1 cellular context compared by ENCODE assay signal in the genomic region with DNA sequence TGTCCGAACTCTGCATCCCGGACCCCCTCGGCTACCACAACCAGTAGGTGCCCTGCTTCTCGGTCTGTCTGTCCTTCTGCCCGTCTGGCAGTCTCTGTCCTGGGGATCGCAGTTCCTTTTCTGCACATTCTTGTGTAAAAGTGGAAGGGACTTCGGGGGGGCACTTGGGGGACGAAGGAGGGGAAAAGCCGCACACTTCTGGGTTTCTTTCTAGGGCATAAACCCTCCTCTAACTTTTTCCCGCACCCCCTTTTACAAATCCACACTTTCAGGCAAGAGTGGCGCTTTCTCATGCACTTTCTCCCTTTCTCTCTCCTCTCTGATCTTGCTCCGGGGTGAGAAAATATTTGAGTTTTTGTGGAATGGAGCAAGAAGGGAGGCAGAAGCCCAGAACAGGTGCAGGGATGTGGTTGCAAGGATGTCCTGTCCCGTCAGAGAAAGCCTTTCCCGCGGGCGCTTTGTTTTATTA.
TF ChIP-seq lines count a peak whose summit lies in the region.

No MANE protein-coding gene starts in this region.

TF ChIP-seq in SK-N-SH, 30 proteins besides CTCF, POLR2A, EP300 and RAD21 (continued from another document):
- no peak for TF ChIP-seq TCF12 (IDR thresholded peaks at IDR 0.05)
- TF ChIP-seq, protein P1, sequence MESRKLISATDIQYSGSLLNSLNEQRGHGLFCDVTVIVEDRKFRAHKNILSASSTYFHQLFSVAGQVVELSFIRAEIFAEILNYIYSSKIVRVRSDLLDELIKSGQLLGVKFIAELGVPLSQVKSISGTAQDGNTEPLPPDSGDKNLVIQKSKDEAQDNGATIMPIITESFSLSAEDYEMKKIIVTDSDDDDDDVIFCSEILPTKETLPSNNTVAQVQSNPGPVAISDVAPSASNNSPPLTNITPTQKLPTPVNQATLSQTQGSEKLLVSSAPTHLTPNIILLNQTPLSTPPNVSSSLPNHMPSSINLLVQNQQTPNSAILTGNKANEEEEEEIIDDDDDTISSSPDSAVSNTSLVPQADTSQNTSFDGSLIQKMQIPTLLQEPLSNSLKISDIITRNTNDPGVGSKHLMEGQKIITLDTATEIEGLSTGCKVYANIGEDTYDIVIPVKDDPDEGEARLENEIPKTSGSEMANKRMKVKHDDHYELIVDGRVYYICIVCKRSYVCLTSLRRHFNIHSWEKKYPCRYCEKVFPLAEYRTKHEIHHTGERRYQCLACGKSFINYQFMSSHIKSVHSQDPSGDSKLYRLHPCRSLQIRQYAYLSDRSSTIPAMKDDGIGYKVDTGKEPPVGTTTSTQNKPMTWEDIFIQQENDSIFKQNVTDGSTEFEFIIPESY (IDR thresholded peaks at IDR 0.05; ENCODE audit: borderline replicate concordance, low read depth), result no peak
- TF ChIP-seq USF2 (IDR thresholded peaks at IDR 0.05; ENCODE audit: borderline replicate concordance, low read depth, low read length), result no peak
- TF ChIP-seq TEAD4 (IDR thresholded peaks at IDR 0.05; ENCODE audit: borderline replicate concordance, insufficient read depth), result no peak
- TF ChIP-seq FOXJ3 (CRISPR knock-in tag; IDR thresholded peaks at IDR 0.05), result no peak
- TF ChIP-seq MEF2A (IDR thresholded peaks at IDR 0.05; ENCODE audit: borderline replicate concordance, low read depth), result no peak
- no peak for TF ChIP-seq YY1 (IDR thresholded peaks at IDR 0.05; ENCODE audit: low read depth)
- no peak for TF ChIP-seq RCOR1 (IDR thresholded peaks at IDR 0.05; ENCODE audit: low read length)
- no peak for TF ChIP-seq FOXM1 (IDR thresholded peaks at IDR 0.05; ENCODE audit: low read depth)
- no peak for TF ChIP-seq NFIC (IDR thresholded peaks at IDR 0.05; ENCODE audit: borderline replicate concordance)
